In genomic region chr2:150472122-150472899, GRCh38 we compare ENCODE assay signal across 9 cellular contexts. TPM values are rescaled to one million over a fixed set of nuclear protein-coding genes. Genes with fewer than 3 reads are reported as not detected.
DNase-seq lines count a peak whose midpoint lies in the region; ATAC-seq and TF ChIP-seq lines count a peak whose summit lies in the region.
"Had no signal": no experiment of that assay in that cellular context is flagged by ENCODE, and none has a peak within 500 bp of the region (broad histone marks: within the 10 kb centered on the region; RNA-seq: fewer than 3 reads in every experiment).

No MANE protein-coding gene starts in this region.

- H3K27ac Mint-ChIP-seq in natural killer cell: no peak overlapping the region
- H3K27ac Mint-ChIP-seq: activated CD8-positive, alpha-beta memory T cell treated with anti-CD3 and anti-CD28 coated beads, Interleukin-2, amount 10 ng/mL, durations not matched to agents 7 days and 5 days had no signal

- H3K4me1 ChIP-seq in colonic mucosa: peaks cover 3% of the 10 kb centered on the region
- peaks cover 16 to 26% of the 10 kb centered on the region in 2 donors for H3K4me1 ChIP-seq in muscle layer of duodenum (ENCODE audit: control insufficient read depth in 1 of 2, insufficient read depth in 2 of 2, low read length in 2 of 2)

- TF ChIP-seq CTCF in colonic mucosa (IDR thresholded peaks at IDR 0.05) (no peak), natural killer cell (IDR thresholded peaks at IDR 0.05) (no peak)

- no peak overlapping the region for H3K4me3 ChIP-seq in colonic mucosa
- no peak overlapping the region for H3K4me3 ChIP-seq in muscle layer of duodenum (ENCODE audit: low read depth in 1 of 2, low read length in 2 of 2)

- no peaks in the 10 kb centered on the region for H3K27me3 Mint-ChIP-seq in natural killer cell (ENCODE audit: low read depth in 2 of 2)
- H3K27me3 Mint-ChIP-seq: activated CD8-positive, alpha-beta memory T cell treated with anti-CD3 and anti-CD28 coated beads, Interleukin-2, amount 10 ng/mL, durations not matched to agents 7 days and 5 days had no signal

- H3K4me1 Mint-ChIP-seq in natural killer cell: no peaks in the 10 kb centered on the region
- H3K4me1 Mint-ChIP-seq: activated CD8-positive, alpha-beta memory T cell treated with anti-CD3 and anti-CD28 coated beads, Interleukin-2, amount 10 ng/mL, durations not matched to agents 7 days and 5 days had no signal

- H3K27me3 ChIP-seq in colonic mucosa (no peaks in the 10 kb centered on the region), muscle layer of duodenum (ENCODE audit: low read depth, low read length) (no peaks in the 10 kb centered on the region)

- ATAC-seq in natural killer cell: no peak
- ATAC-seq: activated CD8-positive, alpha-beta memory T cell treated with anti-CD3 and anti-CD28 coated beads, Interleukin-2, amount 10 ng/mL, durations not matched to agents 7 days and 5 days had no signal

- H3K9me3 ChIP-seq in colonic mucosa: no peaks in the 10 kb centered on the region
- H3K9me3 ChIP-seq in muscle layer of duodenum (ENCODE audit: control insufficient read depth in 1 of 2, low read length in 2 of 2): no peaks in the 10 kb centered on the region

- H3K36me3 ChIP-seq in colonic mucosa (peaks cover 21% of the 10 kb centered on the region), muscle layer of duodenum (ENCODE audit: control insufficient read depth in 1 of 2, insufficient read depth in 2 of 2, low read length in 2 of 2) (peaks cover 40 to 46% of the 10 kb centered on the region in 2 donors)

- DNase-seq in ELR (ENCODE audit: low read depth) (peak; percentile 93), HT-29 (ENCODE audit: low spot score) (peak; percentile 90), colonic mucosa (peak; percentile 79), NCI-H1048 (lab: John Stamatoyannopoulos, UW) (no peak), natural killer cell (no peak)
- no peak for DNase-seq in activated CD4-positive, alpha-beta T cell treated with anti-CD3 and anti-CD28 coated beads, Interleukin-2, amount 50 U/mL, for 1 hour
- no peak for DNase-seq in activated naive CD4-positive, alpha-beta T cell (lab: John Stamatoyannopoulos, UW)
- DNase-seq: activated CD8-positive, alpha-beta memory T cell treated with anti-CD3 and anti-CD28 coated beads, Interleukin-2, amount 10 ng/mL, durations not matched to agents 7 days and 5 days had no signal

- H3K4me3 Mint-ChIP-seq in natural killer cell: no peak overlapping the region
- H3K4me3 Mint-ChIP-seq: activated CD8-positive, alpha-beta memory T cell treated with anti-CD3 and anti-CD28 coated beads, Interleukin-2, amount 10 ng/mL, durations not matched to agents 7 days and 5 days had no signal

- no peaks in the 10 kb centered on the region for H3K36me3 Mint-ChIP-seq in natural killer cell
- H3K36me3 Mint-ChIP-seq: activated CD8-positive, alpha-beta memory T cell treated with anti-CD3 and anti-CD28 coated beads, Interleukin-2, amount 10 ng/mL, durations not matched to agents 7 days and 5 days had no signal

- intact Hi-C loops in colonic mucosa (cut with DNase I): no loop called here
- intact Hi-C loops in natural killer cell (cut with micrococcal nuclease): no loop called here

- peak overlapping the region; percentile 86 for H3K27ac ChIP-seq in colonic mucosa
- H3K27ac ChIP-seq in muscle layer of duodenum (ENCODE audit: low read length): peak overlapping the region; percentile 79

- H3K9ac ChIP-seq in colonic mucosa (ENCODE audit: low read depth in 2 of 2, low read length in 2 of 2): peak overlapping the region in 1 of 2 donors; percentile 16

- H3K9me3 Mint-ChIP-seq in natural killer cell: peaks cover 8 to 12% of the 10 kb centered on the region in 2 donors

RNA-seq across cellular contexts. Expression of gene RND3, which starts 15.2 kb away (rescaled TPM):
- total RNA-seq in HT-29 (2014; rRNA removed; shearing (Covaris generic)): 48.0 and 63.4 TPM in 2 replicates
- total RNA-seq in colonic mucosa (10 to 100 TPM; 26.8 to 57.1 TPM), natural killer cell (not detected)
- total RNA-seq: activated CD8-positive, alpha-beta memory T cell treated with anti-CD3 and anti-CD28 coated beads, Interleukin-2, amount 10 ng/mL, durations not matched to agents 7 days and 5 days had no signal

Comparison
In these comparisons a context has a peak if more than half of its experiments do, and no peak if none do; other contexts are left out.
1. DNase-seq: peak in ELR (single experiment), HT-29 (single experiment) and colonic mucosa (single experiment); none in activated CD4-positive, alpha-beta T cell treated with anti-CD3 and anti-CD28 coated beads, Interleukin-2, amount 50 U/mL, for 1 hour (single experiment), NCI-H1048 (single experiment), natural killer cell (single experiment) and activated naive CD4-positive, alpha-beta T cell (0 of 4).
2. RNA of gene RND3, which starts 15.2 kb away (total RNA-seq): 26.8 to 57.1 TPM in colonic mucosa and 48.0 to 63.4 TPM in HT-29; not detected in natural killer cell; every median in the first group is over 10 times any median in the second.